In the genomic region with DNA sequence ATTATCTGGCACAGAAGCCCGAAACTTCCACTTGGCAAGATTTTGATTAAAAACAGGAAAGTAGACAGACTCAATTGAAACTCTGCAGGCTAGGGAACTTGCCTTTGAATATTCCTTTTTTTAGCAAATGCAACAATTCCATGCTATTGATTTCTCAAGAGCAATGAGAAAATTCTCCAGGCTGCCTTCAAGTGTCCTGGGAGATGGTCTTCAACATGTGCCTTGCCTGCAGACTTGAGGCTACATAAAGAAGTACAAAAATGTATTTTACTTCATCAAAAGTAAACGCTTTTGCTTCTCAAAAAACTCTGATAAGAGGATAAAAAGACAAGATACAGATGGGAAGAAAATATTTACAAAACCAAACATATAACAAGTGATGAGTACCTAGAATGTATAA, we compare ENCODE assay signal across 27 cellular contexts. TPM values are rescaled to one million over a fixed set of nuclear protein-coding genes. Genes with fewer than 3 reads are reported as not detected.
"Had no signal": no experiment of that assay in that cellular context is flagged by ENCODE, and none has a peak within 500 bp of the region (broad histone marks: within the 10 kb centered on the region; RNA-seq: fewer than 3 reads in every experiment).

No MANE protein-coding gene starts in this region.

- H3K9me3 Mint-ChIP-seq: activated CD4-positive, alpha-beta memory T cell treated with anti-CD3 and anti-CD28 coated beads, Interleukin-2, amount 10 ng/mL, durations not matched to agents 7 days and 5 days; activated CD4-positive, alpha-beta T cell treated with anti-CD3 and anti-CD28 coated beads, Interleukin-2, amount 10 ng/mL, durations not matched to agents 24 days and 14 days; activated naive CD4-positive, alpha-beta T cell treated with anti-CD3 and anti-CD28 coated beads, Interleukin-2, amount 10 ng/mL, durations not matched to agents 7 days and 5 days; activated naive CD4-positive, alpha-beta T cell treated with anti-CD3 and anti-CD28 coated beads, Interleukin-2, amount 50 U/mL, for 72 hours; activated naive CD8-positive, alpha-beta T cell treated with anti-CD3 and anti-CD28 coated beads, Interleukin-2, amount 10 ng/mL, durations not matched to agents 7 days and 5 days; activated T-cell treated with anti-CD3 and anti-CD28 coated beads, Interleukin-2, amount 50 U/mL, for 24 hours; activated T-cell treated with anti-CD3 and anti-CD28 coated beads, Interleukin-2, amount 50 U/mL, for 72 hours; brain had no signal

- H3K4me1 Mint-ChIP-seq: activated CD4-positive, alpha-beta memory T cell treated with anti-CD3 and anti-CD28 coated beads, Interleukin-2, amount 10 ng/mL, durations not matched to agents 7 days and 5 days; activated CD4-positive, alpha-beta T cell treated with anti-CD3 and anti-CD28 coated beads for 36 hours; activated CD4-positive, alpha-beta T cell treated with anti-CD3 and anti-CD28 coated beads, Interleukin-2, amount 10 ng/mL, durations not matched to agents 24 days and 14 days; activated naive CD4-positive, alpha-beta T cell treated with anti-CD3 and anti-CD28 coated beads, Interleukin-2, amount 10 ng/mL, durations not matched to agents 7 days and 5 days; activated naive CD8-positive, alpha-beta T cell treated with anti-CD3 and anti-CD28 coated beads, Interleukin-2, amount 10 ng/mL, durations not matched to agents 7 days and 5 days had no signal

- H3K4me1 ChIP-seq: ascending aorta, breast epithelium, colonic mucosa had no signal

- H3K27me3 Mint-ChIP-seq: activated T-cell treated with anti-CD3 and anti-CD28 coated beads, Interleukin-2, amount 50 U/mL, for 24 hours had no signal

- H3K36me3 Mint-ChIP-seq: activated naive CD4-positive, alpha-beta T cell treated with anti-CD3 and anti-CD28 coated beads, Interleukin-2, amount 10 ng/mL, durations not matched to agents 7 days and 5 days; activated naive CD4-positive, alpha-beta T cell treated with anti-CD3 and anti-CD28 coated beads, Interleukin-2, amount 50 U/mL, for 72 hours; activated naive CD8-positive, alpha-beta T cell treated with anti-CD3 and anti-CD28 coated beads, Interleukin-2, amount 10 ng/mL, durations not matched to agents 7 days and 5 days; brain had no signal

- H3K27ac ChIP-seq: ascending aorta, cardiac muscle cell, colonic mucosa, esophagus muscularis mucosa had no signal

- H3K9me3 ChIP-seq: ascending aorta, breast epithelium, colonic mucosa, esophagus muscularis mucosa had no signal

- H3K4me3 Mint-ChIP-seq: activated CD4-positive, alpha-beta memory T cell treated with anti-CD3 and anti-CD28 coated beads, Interleukin-2, amount 10 ng/mL, durations not matched to agents 7 days and 5 days; activated CD4-positive, alpha-beta T cell treated with anti-CD3 and anti-CD28 coated beads for 36 hours; activated CD4-positive, alpha-beta T cell treated with anti-CD3 and anti-CD28 coated beads, Interleukin-2, amount 10 ng/mL, durations not matched to agents 24 days and 14 days; activated naive CD4-positive, alpha-beta T cell treated with anti-CD3 and anti-CD28 coated beads, Interleukin-2, amount 10 ng/mL, durations not matched to agents 7 days and 5 days; activated naive CD8-positive, alpha-beta T cell treated with anti-CD3 and anti-CD28 coated beads, Interleukin-2, amount 10 ng/mL, durations not matched to agents 7 days and 5 days; activated T-cell treated with anti-CD3 and anti-CD28 coated beads, Interleukin-2, amount 50 U/mL, for 24 hours; activated T-cell treated with anti-CD3 and anti-CD28 coated beads, Interleukin-2, amount 50 U/mL, for 72 hours; brain had no signal

- ATAC-seq: activated CD4-positive, alpha-beta T cell treated with anti-CD3 and anti-CD28 coated beads for 36 hours; activated naive CD4-positive, alpha-beta T cell treated with anti-CD3 and anti-CD28 coated beads, Interleukin-2, amount 50 U/mL, for 72 hours; activated T-cell treated with anti-CD3 and anti-CD28 coated beads, Interleukin-2, amount 50 U/mL, for 72 hours had no signal

- H3K36me3 ChIP-seq: ascending aorta, breast epithelium, cardiac muscle cell, colonic mucosa, esophagus muscularis mucosa had no signal

- H3K27ac Mint-ChIP-seq: activated CD4-positive, alpha-beta memory T cell treated with anti-CD3 and anti-CD28 coated beads, Interleukin-2, amount 10 ng/mL, durations not matched to agents 7 days and 5 days; activated CD4-positive, alpha-beta T cell treated with anti-CD3 and anti-CD28 coated beads for 36 hours; activated CD4-positive, alpha-beta T cell treated with anti-CD3 and anti-CD28 coated beads, Interleukin-2, amount 10 ng/mL, durations not matched to agents 24 days and 14 days; activated naive CD4-positive, alpha-beta T cell treated with anti-CD3 and anti-CD28 coated beads, Interleukin-2, amount 10 ng/mL, durations not matched to agents 7 days and 5 days; activated naive CD4-positive, alpha-beta T cell treated with anti-CD3 and anti-CD28 coated beads, Interleukin-2, amount 50 U/mL, for 72 hours; activated naive CD8-positive, alpha-beta T cell treated with anti-CD3 and anti-CD28 coated beads, Interleukin-2, amount 10 ng/mL, durations not matched to agents 7 days and 5 days; activated T-cell treated with anti-CD3 and anti-CD28 coated beads, Interleukin-2, amount 50 U/mL, for 24 hours; activated T-cell treated with anti-CD3 and anti-CD28 coated beads, Interleukin-2, amount 50 U/mL, for 72 hours had no signal

- DNase-seq: activated CD4-positive, alpha-beta memory T cell treated with anti-CD3 and anti-CD28 coated beads, Interleukin-2, amount 10 ng/mL, durations not matched to agents 7 days and 5 days; activated CD4-positive, alpha-beta T cell treated with anti-CD3 and anti-CD28 coated beads for 36 hours; activated CD4-positive, alpha-beta T cell treated with anti-CD3 and anti-CD28 coated beads, Interleukin-2, amount 10 ng/mL, durations not matched to agents 24 days and 14 days; activated CD4-positive, CD25-positive, alpha-beta regulatory T cell; activated CD4-positive, CD25-positive, alpha-beta regulatory T cell treated with anti-CD3 and anti-CD28 coated beads, Interleukin-2, amount 50 U/mL, for 72 hours; activated CD8-positive, alpha-beta memory T cell treated with anti-CD3 and anti-CD28 coated beads, Interleukin-2, amount 50 U/mL, for 48 hours; activated gamma-delta T cell; activated naive CD4-positive, alpha-beta T cell; activated naive CD4-positive, alpha-beta T cell treated with anti-CD3 and anti-CD28 coated beads, Interleukin-2, amount 10 ng/mL, durations not matched to agents 7 days and 5 days; activated naive CD8-positive, alpha-beta T cell treated with anti-CD3 and anti-CD28 coated beads, Interleukin-2, amount 10 ng/mL, durations not matched to agents 7 days and 5 days; activated T-cell treated with anti-CD3 and anti-CD28 coated beads for 4 hours; activated T-cell treated with anti-CD3 and anti-CD28 coated beads, Interleukin-2, amount 50 U/mL, for 24 hours; activated T-cell treated with anti-CD3 and anti-CD28 coated beads, Interleukin-2, amount 50 U/mL, for 72 hours; central memory CD4-positive, alpha-beta T cell; cerebellar nuclear complex; colonic mucosa; effector CD8-positive, alpha-beta T cell; erythroblast; T-helper 2 cell had no signal

- H3K27me3 ChIP-seq: ascending aorta, breast epithelium, cardiac muscle cell, colonic mucosa, esophagus muscularis mucosa had no signal

- H3K4me3 ChIP-seq: ascending aorta, breast epithelium, cardiac muscle cell, colonic mucosa, esophagus muscularis mucosa had no signal

- FAIRE-seq: endometrium, frontal cortex had no signal

RNA-seq across cellular contexts. Expression of a gene that starts 9.2 kb away (rescaled TPM):
- total RNA-seq: activated CD4-positive, alpha-beta T cell treated with anti-CD3 and anti-CD28 coated beads, Interleukin-2, amount 10 ng/mL, durations not matched to agents 24 days and 14 days; activated naive CD4-positive, alpha-beta T cell treated with anti-CD3 and anti-CD28 coated beads, Interleukin-2, amount 50 U/mL, for 72 hours had no signal
